Comparison of ENCODE assay signal across 31 cellular contexts in the genomic region with DNA sequence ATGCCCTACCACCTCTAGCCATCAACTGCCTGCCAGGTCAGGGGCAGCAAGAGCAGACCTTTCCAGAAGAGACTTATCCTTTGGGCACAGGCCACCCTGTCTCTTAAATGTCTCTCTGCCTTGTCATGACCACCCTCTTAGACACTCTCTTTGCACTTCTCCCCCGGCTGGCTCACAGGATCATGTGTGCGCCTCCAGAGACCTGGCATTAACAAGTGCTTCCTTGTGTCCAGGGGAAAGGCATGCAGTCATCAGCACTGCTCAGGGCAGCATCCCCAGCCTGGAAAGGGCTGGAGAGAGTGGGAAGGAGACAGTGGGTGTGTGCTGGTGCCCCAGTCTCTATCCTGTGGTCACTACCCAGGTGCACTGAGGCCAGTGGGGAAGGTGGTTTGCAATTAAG.
"Had no signal": no experiment of that assay in that cellular context is flagged by ENCODE, and none has a peak within 500 bp of the region (broad histone marks: within the 10 kb centered on the region; RNA-seq: fewer than 3 reads in every experiment).

No MANE protein-coding gene starts in this region.

- H3K27ac Mint-ChIP-seq: activated B cell treated with CpG ODN at 0.5 μM for 24 hours; activated CD4-positive, alpha-beta memory T cell treated with anti-CD3 and anti-CD28 coated beads for 36 hours; activated CD4-positive, alpha-beta T cell treated with anti-CD3 and anti-CD28 coated beads, Interleukin-2, amount 10 ng/mL, durations not matched to agents 24 days and 14 days; activated naive CD4-positive, alpha-beta T cell treated with anti-CD3 and anti-CD28 coated beads, Interleukin-2, amount 10 ng/mL, durations not matched to agents 7 days and 5 days; activated T-cell treated with anti-CD3 and anti-CD28 coated beads, Interleukin-2, amount 50 U/mL, for 24 hours; activated T-helper 17 cell treated with anti-CD3 and anti-CD28 coated beads, Interleukin-2, amount 50 U/mL, for 72 hours had no signal

- H3K9ac ChIP-seq: KMS-11 had no signal

- H3K4me2 ChIP-seq: KMS-11 had no signal

- H3K4me1 ChIP-seq: body of pancreas, Peyer's patch, SJCRH30 had no signal

- H3K36me3 Mint-ChIP-seq: activated CD4-positive, alpha-beta memory T cell treated with anti-CD3 and anti-CD28 coated beads for 36 hours; activated naive CD4-positive, alpha-beta T cell treated with anti-CD3 and anti-CD28 coated beads, Interleukin-2, amount 10 ng/mL, durations not matched to agents 7 days and 5 days had no signal

- ATAC-seq: activated T-helper 17 cell treated with anti-CD3 and anti-CD28 coated beads, Interleukin-2, amount 50 U/mL, for 72 hours; body of pancreas; SK-N-SH treated with all-trans-retinoic acid at 6 μM for 48 hours; T-helper 17 cell had no signal

- H3K4me3 Mint-ChIP-seq: activated B cell treated with CpG ODN at 0.5 μM for 24 hours; activated CD4-positive, alpha-beta memory T cell treated with anti-CD3 and anti-CD28 coated beads for 36 hours; activated CD4-positive, alpha-beta T cell treated with anti-CD3 and anti-CD28 coated beads, Interleukin-2, amount 10 ng/mL, durations not matched to agents 24 days and 14 days; activated naive CD4-positive, alpha-beta T cell treated with anti-CD3 and anti-CD28 coated beads, Interleukin-2, amount 10 ng/mL, durations not matched to agents 7 days and 5 days; activated T-cell treated with anti-CD3 and anti-CD28 coated beads, Interleukin-2, amount 50 U/mL, for 24 hours; activated T-helper 17 cell treated with anti-CD3 and anti-CD28 coated beads, Interleukin-2, amount 50 U/mL, for 72 hours; T-helper 17 cell had no signal

- DNase-seq: activated B cell treated with CpG ODN at 0.5 μM for 24 hours; activated CD4-positive, alpha-beta memory T cell treated with anti-CD3 and anti-CD28 coated beads for 36 hours; activated CD4-positive, alpha-beta T cell treated with anti-CD3 and anti-CD28 coated beads for 1 hour; activated CD4-positive, alpha-beta T cell treated with anti-CD3 and anti-CD28 coated beads, Interleukin-2, amount 10 ng/mL, durations not matched to agents 24 days and 14 days; activated gamma-delta T cell treated with Interleukin-2 at 50 U/mL for 16 hours; activated naive CD4-positive, alpha-beta T cell treated with anti-CD3 and anti-CD28 coated beads, Interleukin-2, amount 10 ng/mL, durations not matched to agents 7 days and 5 days; activated T-cell treated with anti-CD3 and anti-CD28 coated beads, Interleukin-2, amount 50 U/mL, for 24 hours; aorta; body of pancreas; central memory CD4-positive, alpha-beta T cell; MM.1S; NCI-H1105; NCI-H1436; NCI-H1694 treated with DMSO at 0.1 percent for 48 hours; NCI-H2029 treated with DMSO at 0.1 percent for 48 hours; NCI-H345; NCI-H510A; NCI-H526 treated with DMSO at 0.1 percent for 48 hours; NCI-H82; Peyer's patch; Right ventricle myocardium superior; SJCRH30; SW 1271; T-helper 17 cell; T-helper 9 cell had no signal

- H3K36me3 ChIP-seq: Peyer's patch, SJCRH30 had no signal

- FAIRE-seq: bronchial epithelial cell, TTC549 had no signal

- H3K27me3 Mint-ChIP-seq: activated CD4-positive, alpha-beta memory T cell treated with anti-CD3 and anti-CD28 coated beads for 36 hours; activated CD4-positive, alpha-beta T cell treated with anti-CD3 and anti-CD28 coated beads, Interleukin-2, amount 10 ng/mL, durations not matched to agents 24 days and 14 days; activated T-cell treated with anti-CD3 and anti-CD28 coated beads, Interleukin-2, amount 50 U/mL, for 24 hours; activated T-helper 17 cell treated with anti-CD3 and anti-CD28 coated beads, Interleukin-2, amount 50 U/mL, for 72 hours; T-helper 17 cell had no signal

- H3K4me1 Mint-ChIP-seq: activated B cell treated with CpG ODN at 0.5 μM for 24 hours had no signal

- H3K9me3 Mint-ChIP-seq: activated B cell treated with CpG ODN at 0.5 μM for 24 hours; activated CD4-positive, alpha-beta memory T cell treated with anti-CD3 and anti-CD28 coated beads for 36 hours; activated CD4-positive, alpha-beta T cell treated with anti-CD3 and anti-CD28 coated beads, Interleukin-2, amount 10 ng/mL, durations not matched to agents 24 days and 14 days; activated naive CD4-positive, alpha-beta T cell treated with anti-CD3 and anti-CD28 coated beads, Interleukin-2, amount 10 ng/mL, durations not matched to agents 7 days and 5 days; activated T-cell treated with anti-CD3 and anti-CD28 coated beads, Interleukin-2, amount 50 U/mL, for 24 hours; activated T-helper 17 cell treated with anti-CD3 and anti-CD28 coated beads, Interleukin-2, amount 50 U/mL, for 72 hours had no signal

- H3K4me3 ChIP-seq: body of pancreas, Peyer's patch, SJCRH30 had no signal

- H3K27me3 ChIP-seq: body of pancreas, Peyer's patch, SJCRH30 had no signal

- H3K27ac ChIP-seq: body of pancreas, KMS-11, Peyer's patch, RWPE1, SJCRH30 had no signal

- H3K9me3 ChIP-seq: body of pancreas, Peyer's patch, SJCRH30 had no signal
